In the genomic region with DNA sequence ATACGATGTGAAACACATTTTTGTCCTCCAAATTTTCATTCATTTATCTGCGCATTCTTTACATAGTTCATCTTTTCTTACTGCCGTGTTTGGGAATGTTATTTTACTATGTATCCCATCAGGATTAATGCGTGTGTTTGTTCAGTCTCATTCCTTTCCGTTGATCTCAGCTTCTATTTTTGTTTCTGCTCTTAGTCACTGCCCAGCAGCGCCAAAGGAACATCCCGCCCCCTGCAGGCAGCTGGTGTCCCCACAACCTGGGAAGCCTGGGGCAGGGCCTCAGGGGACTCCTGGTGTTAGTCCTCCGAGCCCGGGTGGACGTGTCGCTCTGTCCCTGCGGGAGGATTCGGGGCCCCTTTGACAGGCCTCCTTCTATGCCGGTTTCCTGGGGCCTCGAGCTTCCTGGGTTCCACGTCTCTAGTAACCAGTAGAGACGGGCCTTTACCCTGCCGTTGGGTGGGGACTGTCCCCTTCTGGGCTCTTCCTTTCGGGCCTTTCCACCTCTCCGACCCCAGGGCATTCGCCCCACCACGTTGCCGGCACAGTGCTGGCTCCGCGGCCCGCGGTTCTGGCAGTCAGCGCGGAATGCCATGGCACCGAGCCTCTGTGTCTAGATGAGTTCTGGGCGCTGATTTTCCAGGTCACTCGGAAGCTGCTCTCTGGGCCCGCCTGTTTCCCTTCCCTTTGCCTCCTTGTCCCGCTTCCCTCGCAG, we compare ENCODE assay signal across 8 cellular contexts. TPM values are rescaled to one million over a fixed set of nuclear protein-coding genes. Genes with fewer than 3 reads are reported as not detected.
DNase-seq lines count a peak whose midpoint lies in the region; ATAC-seq and TF ChIP-seq lines count a peak whose summit lies in the region.

No MANE protein-coding gene starts in this region.

- peak overlapping the region; percentile 89 for H3K27ac ChIP-seq in endodermal cell (ENCODE audit: low read depth, low read length)

- H3K9me3 ChIP-seq in endodermal cell (ENCODE audit: control insufficient read depth, low read length) = no peaks in the 10 kb centered on the region

- H3K4me1 ChIP-seq in endodermal cell (ENCODE audit: control insufficient read depth, insufficient read depth, low read length) = no peaks in the 10 kb centered on the region

- H3K27me3 ChIP-seq in endodermal cell (ENCODE audit: control insufficient read depth, insufficient read depth, low read length, poor library complexity, severe bottlenecking) = no peaks in the 10 kb centered on the region

- H3K27me3 Mint-ChIP-seq in endodermal cell (ENCODE audit: insufficient read depth) = no peaks in the 10 kb centered on the region

- H3K9ac ChIP-seq in endodermal cell (ENCODE audit: extremely low read depth, low read length, poor library complexity, severe bottlenecking) = peak overlapping the region; percentile 78

- H3K9me3 Mint-ChIP-seq in endodermal cell = no peaks in the 10 kb centered on the region

- H3K27ac Mint-ChIP-seq in endodermal cell = peak overlapping the region; percentile 99

- peaks cover 18% of the 10 kb centered on the region for H3K4me1 Mint-ChIP-seq in endodermal cell

- peak overlapping the region; percentile 75 for H3K4me3 ChIP-seq in endodermal cell (ENCODE audit: low read length)

- no peaks in the 10 kb centered on the region for H3K36me3 ChIP-seq in endodermal cell (ENCODE audit: control insufficient read depth, insufficient read depth, low read length)

- H3K36me3 Mint-ChIP-seq in endodermal cell (ENCODE audit: low read depth) = no peaks in the 10 kb centered on the region

- ATAC-seq in GM19463 (IDR thresholded peaks at IDR 0.05; ENCODE audit: unreplicated experiment) = peak; percentile 40

- peak; percentile 98 for TF ChIP-seq CTCF in endodermal cell (conservative IDR thresholded peaks at IDR 0.05)

- peak overlapping the region; percentile 68 for H3K4me3 Mint-ChIP-seq in endodermal cell

- DNase-seq in CMK (ENCODE audit: low read depth) = peak; percentile 72
- DNase-seq in HT-29 (ENCODE audit: low spot score) = peak; percentile 99
- DNase-seq in NOMO-1 (lab: John Stamatoyannopoulos, UW; ENCODE audit: unreplicated experiment in 2 of 2) = peak; percentile 87 to 88
- peak; percentile 54 for DNase-seq in activated CD8-positive, alpha-beta memory T cell treated with anti-CD3 and anti-CD28 coated beads, Interleukin-2, amount 50 U/mL, for 1 hour (ENCODE audit: extremely low read depth)
- DNase-seq in endodermal cell = peak; percentile 99
- peak; percentile 95 for DNase-seq in mesenteric fat pad (ENCODE audit: low spot score)
- peak; percentile 66 for DNase-seq in stimulated activated CD8-positive, alpha-beta memory T cell treated with anti-CD3 and anti-CD28 coated beads, Interleukin-15, amount 100 ng/mL, for 24 hours (ENCODE audit: low read depth)

- 16 to 22% methylated on average over 28 to 35 of the region's 35 CpGs for WGBS in endodermal cell (ENCODE audit: insufficient coverage in 1 of 2, insufficient read length in 1 of 2), 2 experiments

RNA-seq across cellular contexts. Expression of a gene that starts 39.8 kb away (rescaled TPM):
- 152 and 157 TPM in 2 replicates for total RNA-seq in HT-29 (2014; rRNA removed; shearing (Covaris generic))
- total RNA-seq in endodermal cell (10 to 100 TPM; 80.1 to 93.5 TPM), mesenteric fat pad (17.5 TPM)
- 72.0 TPM for polyA plus RNA-seq in endodermal cell (2013, experiment 1 of 2)
- polyA plus RNA-seq in endodermal cell (2013, experiment 2 of 2) = 71.9 TPM

RNA-seq across cellular contexts. Expression of a gene that starts 50.6 kb away (rescaled TPM):
- 4.4 and 5.1 TPM in 2 replicates for total RNA-seq in HT-29 (2014; rRNA removed; shearing (Covaris generic))
- 10 to 100 TPM; 28.8 to 30.7 TPM for total RNA-seq in endodermal cell
- polyA plus RNA-seq in endodermal cell (2013, experiment 1 of 2) = 19.8 TPM
- polyA plus RNA-seq in endodermal cell (2013, experiment 2 of 2) = 19.6 TPM
- 81.9 TPM for total RNA-seq in mesenteric fat pad

Comparison
In these comparisons a context has a peak if more than half of its experiments do, and no peak if none do; other contexts are left out.
1. Peak in every context shown above with its lines: DNase-seq, ATAC-seq, H3K4me3 ChIP-seq and H3K27ac ChIP-seq.